In the genomic region with DNA sequence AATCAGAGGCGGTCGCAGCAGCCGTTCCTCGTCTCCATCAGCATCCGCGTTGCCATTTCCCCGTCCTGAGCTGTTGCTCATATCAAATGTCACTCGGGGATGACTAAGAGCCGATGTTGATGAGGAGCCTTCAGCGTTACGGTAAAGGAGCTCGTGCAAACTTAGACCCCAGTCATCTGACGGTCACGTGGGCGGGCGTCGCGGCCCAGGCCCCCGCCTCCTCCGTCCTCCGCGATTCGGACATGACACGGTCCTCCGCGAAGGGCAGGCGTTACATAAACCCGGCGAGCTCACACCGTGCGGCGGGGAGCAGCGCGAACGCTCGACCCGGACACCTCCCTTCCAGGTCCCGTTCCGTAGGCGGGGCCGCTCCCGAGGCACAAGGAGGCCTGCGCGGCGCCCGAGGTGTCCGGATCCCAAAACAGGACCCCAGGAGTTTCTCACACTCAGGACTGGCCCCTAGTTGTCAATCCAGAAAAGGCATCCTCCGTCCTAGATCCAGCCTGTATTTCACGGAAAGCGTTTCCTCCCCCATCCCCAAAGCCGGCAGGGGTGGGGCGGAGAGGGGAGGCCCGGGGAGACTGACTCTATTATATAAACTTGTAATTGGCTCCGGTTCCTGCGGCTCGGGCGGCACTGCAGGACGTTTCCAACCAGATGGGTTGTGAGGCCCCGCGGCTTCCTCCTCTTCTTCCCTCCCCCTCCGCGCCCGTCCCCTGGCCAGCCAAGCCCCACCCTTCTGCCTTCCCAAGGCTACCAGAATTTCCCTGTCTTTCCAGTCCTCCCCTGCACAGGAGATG, we compare ENCODE assay signal across 8 cellular contexts.
A peak's percentile ranks its signal among the peaks of the same experiment; 100 is the strongest.
DNase-seq lines count a peak whose midpoint lies in the region; ATAC-seq and TF ChIP-seq lines count a peak whose summit lies in the region.

No MANE protein-coding gene starts in this region.

- peaks cover 23% of the 10 kb centered on the region for H3K4me1 ChIP-seq in HUES48 (ENCODE audit: control insufficient read depth, insufficient read depth, low read length)

- TF ChIP-seq CTCF in AG04450 (IDR thresholded peaks at IDR 0.05; ENCODE audit: low read depth, low read length): peak; percentile 41
- peak; percentile 23 for TF ChIP-seq CTCF in epithelial cell of proximal tubule (conservative IDR thresholded peaks at IDR 0.05; ENCODE audit: low read depth, low read length)
- no peak for TF ChIP-seq CTCF in mesothelial cell of epicardium (IDR thresholded peaks at IDR 0.05; ENCODE audit: unreplicated experiment)

- DNase-seq in AG04450 (ENCODE audit: low read depth, low spot score) (peak; percentile 20), epithelial cell of proximal tubule (ENCODE audit: low read depth) (peak; percentile 16), mesothelial cell of epicardium (ENCODE audit: low spot score in 2 of 2, unreplicated experiment in 2 of 2) (peak; percentile 56 to 60)
- peak; percentile 8 to 14 (median 9) for DNase-seq in activated CD8-positive, alpha-beta memory T cell treated with anti-CD3 and anti-CD28 coated beads for 48 hours (ENCODE audit: low read depth in 2 of 3, low spot score in 2 of 3)
- DNase-seq in stimulated activated CD8-positive, alpha-beta memory T cell treated with anti-CD3 and anti-CD28 coated beads, Interleukin-15, amount 100 ng/mL, for 24 hours (ENCODE audit: low read depth): peak; percentile 7

- ATAC-seq in HG02884 (IDR thresholded peaks at IDR 0.05; ENCODE audit: unreplicated experiment) (no peak), HG03342 (IDR thresholded peaks at IDR 0.05; ENCODE audit: unreplicated experiment) (no peak)

- H3K4me1 Mint-ChIP-seq in mesothelial cell of epicardium: peaks cover 15% of the 10 kb centered on the region

- H3K4me3 Mint-ChIP-seq in mesothelial cell of epicardium: peak overlapping the region; percentile 73

- H3K9me3 Mint-ChIP-seq in mesothelial cell of epicardium: peaks cover 4% of the 10 kb centered on the region

- peaks cover 47% of the 10 kb centered on the region for H3K27me3 Mint-ChIP-seq in mesothelial cell of epicardium (ENCODE audit: low read depth)

- H3K27ac ChIP-seq in AG04450 (ENCODE audit: low read depth, low read length) (peak overlapping the region; percentile 80), HUES48 (ENCODE audit: low read depth, low read length) (peak overlapping the region; percentile 68)

- CTCF ChIA-PET in AG04450 (lab: Charles Lee): interaction anchor here (0.6 to 2.6 kb wide), 3 partner anchors 20 to 355 kb away, joined by 3 to 9 read pairs (median 7); no protein-coding TSS in a partner anchor

- H3K9me3 ChIP-seq in AG04450 (ENCODE audit: control insufficient read depth, insufficient read depth, low read length): peaks cover 3% of the 10 kb centered on the region; the same call in 1 of the 2 replicates
- H3K9me3 ChIP-seq in HUES48 (ENCODE audit: control insufficient read depth, insufficient read depth, low read length): no peaks in the 10 kb centered on the region

- POLR2A ChIA-PET in AG04450 (lab: Yijun Ruan, JAX): no interaction called here

- H3K27me3 ChIP-seq in AG04450 (ENCODE audit: control insufficient read depth, insufficient read depth, low read length) (peaks cover 11% of the 10 kb centered on the region), HUES48 (ENCODE audit: control insufficient read depth, insufficient read depth, low read length) (peaks cover 30% of the 10 kb centered on the region)

- H3K36me3 Mint-ChIP-seq in mesothelial cell of epicardium: no peaks in the 10 kb centered on the region

- peak overlapping the region; percentile 39; the same call in 1 of the 2 replicates for H3K9ac ChIP-seq in HUES48 (ENCODE audit: low read depth, low read length)

- peak overlapping the region; percentile 67 for H3K27ac Mint-ChIP-seq in mesothelial cell of epicardium

- H3K4me3 ChIP-seq in AG04450 (ENCODE audit: low read depth, low read length): peak overlapping the region; percentile 63
- H3K4me3 ChIP-seq in HUES48 (ENCODE audit: low read depth, low read length): peak overlapping the region; percentile 72
- H3K4me3 ChIP-seq in epithelial cell of proximal tubule (ENCODE audit: low read depth, low read length): peak overlapping the region; percentile 63

- no peaks in the 10 kb centered on the region for H3K36me3 ChIP-seq in HUES48 (ENCODE audit: control insufficient read depth, insufficient read depth, low read length)

Comparison
In these comparisons a context has a peak if more than half of its experiments do, and no peak if none do; other contexts are left out.
1. DNase-seq: peak in every context shown above with its lines; median percentile 58 in mesothelial cell of epicardium; 20 in AG04450; 16 in epithelial cell of proximal tubule; 9 in activated CD8-positive, alpha-beta memory T cell treated with anti-CD3 and anti-CD28 coated beads for 48 hours; 7 in stimulated activated CD8-positive, alpha-beta memory T cell treated with anti-CD3 and anti-CD28 coated beads, Interleukin-15, amount 100 ng/mL, for 24 hours.